ENCODE assay signal across 28 cellular contexts in genomic region chr2:32572030-32572429, GRCh38. TPM values are rescaled to one million over a fixed set of nuclear protein-coding genes. Genes with fewer than 3 reads are reported as not detected.
A peak's percentile ranks its signal among the peaks of the same experiment; 100 is the strongest.
DNase-seq lines count a peak whose midpoint lies in the region; ATAC-seq, FAIRE-seq and TF ChIP-seq lines count a peak whose summit lies in the region.
"Had no signal": no experiment of that assay in that cellular context is flagged by ENCODE, and none has a peak within 500 bp of the region (broad histone marks: within the 10 kb centered on the region; RNA-seq: fewer than 3 reads in every experiment).

No MANE protein-coding gene starts in this region.

- no peak overlapping the region for H3K27ac ChIP-seq in GM23338 (ENCODE audit: low read depth)
- H3K27ac ChIP-seq in left lung, result no peak overlapping the region
- H3K27ac ChIP-seq: ascending aorta, cardiac muscle cell, coronary artery, Peyer's patch had no signal

- H3K9me2 ChIP-seq in GM23338 (ENCODE audit: insufficient read depth), result no peaks in the 10 kb centered on the region

- no peak for FAIRE-seq in HTR-8/SVneo (lab: Jason Lieb, UNC)

- intact Hi-C loops in left lung (cut with DNase I), result no loop called here

- no peak for ATAC-seq in activated T-cell treated with anti-CD3 and anti-CD28 coated beads, Interleukin-2, amount 50 U/mL, for 72 hours (replicated peaks in 1 of 2)
- ATAC-seq in GM23338, result no peak
- no peak for ATAC-seq in HG02763 (IDR thresholded peaks at IDR 0.05; ENCODE audit: unreplicated experiment)
- ATAC-seq in left lung, result no peak
- ATAC-seq: esophagus mucosa; left lobe of liver; right cardiac atrium; stimulated activated naive CD8-positive, alpha-beta T cell treated with anti-CD3 and anti-CD28 coated beads, Interleukin-15, Interleukin-2, amounts not matched to agents 100 U/mL and 50 U/mL, for 24 hours had no signal

- peaks cover 16% of the 10 kb centered on the region for H3K79me2 ChIP-seq in GM23338 (replicated peaks; ENCODE audit: insufficient read depth)

- H3K27me3 ChIP-seq in GM23338 (ENCODE audit: insufficient read depth) (no peaks in the 10 kb centered on the region), left lung (no peaks in the 10 kb centered on the region)
- H3K27me3 ChIP-seq: ascending aorta, cardiac muscle cell, Peyer's patch, spleen had no signal

- TF ChIP-seq CTCF in GM23338 (conservative IDR thresholded peaks at IDR 0.05; ENCODE audit: low read depth in 2 of 2) (no peak), neural crest cell (conservative IDR thresholded peaks at IDR 0.05) (no peak), left lung (IDR thresholded peaks at IDR 0.05) (no peak)

- no peak overlapping the region for H2AFZ ChIP-seq in GM23338

- H3K36me3 ChIP-seq in GM23338 (ENCODE audit: insufficient read depth) (peaks cover 4% of the 10 kb centered on the region; the same call in 1 of the 2 replicates), left lung (peaks cover 0 to 49% of the 10 kb centered on the region in 2 donors)

- no peaks in the 10 kb centered on the region for H3K9me3 Mint-ChIP-seq in activated T-cell treated with anti-CD3 and anti-CD28 coated beads, Interleukin-2, amount 50 U/mL, for 72 hours
- H3K9me3 Mint-ChIP-seq in GM23338, result no peaks in the 10 kb centered on the region; the same call in 2 of the 3 replicates
- H3K9me3 Mint-ChIP-seq in activated naive CD8-positive, alpha-beta T cell treated with anti-CD3 and anti-CD28 coated beads for 36 hours, result no peaks in the 10 kb centered on the region
- peaks cover 2% of the 10 kb centered on the region for H3K9me3 Mint-ChIP-seq in neural crest cell

- peak overlapping the region; percentile 74 for H3K27ac Mint-ChIP-seq in activated T-cell treated with anti-CD3 and anti-CD28 coated beads, Interleukin-2, amount 50 U/mL, for 72 hours
- H3K27ac Mint-ChIP-seq in GM23338, result peak overlapping the region; percentile 6; the same call in 1 of the 2 replicates
- H3K27ac Mint-ChIP-seq in activated naive CD8-positive, alpha-beta T cell treated with anti-CD3 and anti-CD28 coated beads for 36 hours, result peak overlapping the region; percentile 2
- peak overlapping the region; percentile 8 for H3K27ac Mint-ChIP-seq in neural crest cell (ENCODE audit: unreplicated experiment)

- no peak for DNase-seq in activated T-cell treated with anti-CD3 and anti-CD28 coated beads, Interleukin-2, amount 50 U/mL, for 72 hours
- no peak for DNase-seq in activated T-cell treated with anti-CD3 and anti-CD28 coated beads, Interleukin-2, amount 50 U/mL, for 1 hour
- DNase-seq in GM23338 (ENCODE audit: low spot score) (no peak), neural crest cell (ENCODE audit: low read depth, low spot score) (no peak), HTR-8/SVneo (ENCODE audit: insufficient read length, low spot score) (no peak), left lung (no peak)
- DNase-seq in activated naive CD8-positive, alpha-beta T cell treated with anti-CD3 and anti-CD28 coated beads for 36 hours, result no peak
- DNase-seq: activated CD4-positive, alpha-beta T cell treated with anti-CD3 and anti-CD28 coated beads for 4 hours; activated naive CD4-positive, alpha-beta T cell treated with anti-CD3 and anti-CD28 coated beads, Interleukin-2, amount 50 U/mL, for 16 hours; glutamatergic neuron; mesenchymal stem cell; NCI-H1048; NCI-H1694; NCI-H748 treated with DMSO at 0.1 percent for 48 hours; Peyer's patch; right cardiac atrium; SHP77 treated with DMSO at 0.1 percent for 48 hours; spleen; stimulated activated CD4-positive, alpha-beta T cell treated with anti-CD3 and anti-CD28 coated beads, Interleukin-2, amount 100 ng/mL, for 24 hours; stimulated activated naive CD8-positive, alpha-beta T cell treated with anti-CD3 and anti-CD28 coated beads, Interleukin-15, Interleukin-2, amounts not matched to agents 100 U/mL and 50 U/mL, for 24 hours; T-helper 9 cell had no signal

- no peaks in the 10 kb centered on the region for H3K4me1 ChIP-seq in GM23338 (ENCODE audit: insufficient read depth)
- H3K4me1 ChIP-seq in left lung, result peaks cover 0 to 5% of the 10 kb centered on the region in 2 donors
- H3K4me1 ChIP-seq: ascending aorta, HAP-1, Peyer's patch had no signal

- H3K27me3 Mint-ChIP-seq in activated T-cell treated with anti-CD3 and anti-CD28 coated beads, Interleukin-2, amount 50 U/mL, for 72 hours (ENCODE audit: low read depth), result no peaks in the 10 kb centered on the region
- H3K27me3 Mint-ChIP-seq in GM23338 (ENCODE audit: insufficient read depth, low read depth, poor library complexity), result no peaks in the 10 kb centered on the region
- no peaks in the 10 kb centered on the region for H3K27me3 Mint-ChIP-seq in activated naive CD8-positive, alpha-beta T cell treated with anti-CD3 and anti-CD28 coated beads for 36 hours
- H3K27me3 Mint-ChIP-seq in neural crest cell (ENCODE audit: low read depth), result no peaks in the 10 kb centered on the region

- H3K36me3 Mint-ChIP-seq in activated T-cell treated with anti-CD3 and anti-CD28 coated beads, Interleukin-2, amount 50 U/mL, for 72 hours (ENCODE audit: insufficient read depth in 2 of 2), result peaks cover 3 to 26% of the 10 kb centered on the region in 2 donors
- peaks cover 20% of the 10 kb centered on the region; the same call in 2 of the 3 replicates for H3K36me3 Mint-ChIP-seq in GM23338 (ENCODE audit: low read depth)
- peaks cover 49% of the 10 kb centered on the region for H3K36me3 Mint-ChIP-seq in activated naive CD8-positive, alpha-beta T cell treated with anti-CD3 and anti-CD28 coated beads for 36 hours
- H3K36me3 Mint-ChIP-seq in neural crest cell (ENCODE audit: low read depth), result peaks cover 17% of the 10 kb centered on the region

- H3K4me3 Mint-ChIP-seq in activated T-cell treated with anti-CD3 and anti-CD28 coated beads, Interleukin-2, amount 50 U/mL, for 72 hours, result no peak overlapping the region
- H3K4me3 Mint-ChIP-seq in GM23338 (no peak overlapping the region), neural crest cell (no peak overlapping the region)
- H3K4me3 Mint-ChIP-seq in activated naive CD8-positive, alpha-beta T cell treated with anti-CD3 and anti-CD28 coated beads for 36 hours, result no peak overlapping the region

- H3F3A ChIP-seq in GM23338 (replicated peaks; ENCODE audit: low read depth), result no peaks in the 10 kb centered on the region

- H3K9me3 ChIP-seq in left lung, result no peaks in the 10 kb centered on the region
- H3K9me3 ChIP-seq: ascending aorta, HAP-1, Peyer's patch, spleen had no signal

- peaks cover 32% of the 10 kb centered on the region for H3K4me1 Mint-ChIP-seq in activated T-cell treated with anti-CD3 and anti-CD28 coated beads, Interleukin-2, amount 50 U/mL, for 72 hours (ENCODE audit: low read depth)
- H3K4me1 Mint-ChIP-seq in GM23338 (no peaks in the 10 kb centered on the region), neural crest cell (no peaks in the 10 kb centered on the region)
- H3K4me1 Mint-ChIP-seq in activated naive CD8-positive, alpha-beta T cell treated with anti-CD3 and anti-CD28 coated beads for 36 hours, result peaks cover 21% of the 10 kb centered on the region

- H4K20me1 ChIP-seq in GM23338 (replicated peaks; ENCODE audit: insufficient read depth), result no peaks in the 10 kb centered on the region; the same call in 1 of the 2 replicates

- no peak overlapping the region for H3K4me3 ChIP-seq in GM23338
- no peak overlapping the region for H3K4me3 ChIP-seq in left lung
- H3K4me3 ChIP-seq: ascending aorta, cardiac muscle cell, coronary artery, HAP-1, Peyer's patch, spleen had no signal

- H3K4me2 ChIP-seq in GM23338, result no peak overlapping the region

TF ChIP-seq in GM23338, 12 proteins besides CTCF, POLR2A, EP300 and RAD21 (continues in another document):
- TF ChIP-seq ZNF331 (CRISPR knock-in tag; IDR thresholded peaks at IDR 0.05; ENCODE audit: low read depth) (no peak), ZNF114 (CRISPR knock-in tag; IDR thresholded peaks at IDR 0.05) (no peak)

RNA-seq across cellular contexts. Expression of gene TTC27, which starts 55.8 kb away (rescaled TPM):
- total RNA-seq in activated T-cell treated with anti-CD3 and anti-CD28 coated beads, Interleukin-2, amount 50 U/mL, for 72 hours, result 10 to 100 TPM; 24.2 to 27.8 TPM
- 26.4 and 41.3 TPM in 2 replicates for total RNA-seq in GM23338 (2014; rRNA removed; shearing (Covaris generic))
- 10.8 and 11.8 TPM in 2 replicates for polyA plus RNA-seq in GM23338 (2016; fragmentation: Nextera tagmentation; extraction: Ambion mirVana)
- 10 to 100 TPM; 34.9 to 37.3 TPM for total RNA-seq in activated naive CD8-positive, alpha-beta T cell treated with anti-CD3 and anti-CD28 coated beads for 36 hours
- total RNA-seq in neural crest cell, result 16.5 TPM in 2 replicates
- total RNA-seq in left lung, result 10 to 100 TPM in 1 of 2 donors, 1 to 10 TPM in 1; 9.9 to 12.6 TPM

Comparison
In these comparisons a context has a peak if more than half of its experiments do, and no peak if none do; other contexts are left out.
1. H3K27ac Mint-ChIP-seq: peak in every context shown above with its lines; median percentile 74 in activated T-cell treated with anti-CD3 and anti-CD28 coated beads, Interleukin-2, amount 50 U/mL, for 72 hours; 8 in neural crest cell; 6 in GM23338; 2 in activated naive CD8-positive, alpha-beta T cell treated with anti-CD3 and anti-CD28 coated beads for 36 hours.